Comparison of ENCODE assay signal across 8 cellular contexts in the genomic region with DNA sequence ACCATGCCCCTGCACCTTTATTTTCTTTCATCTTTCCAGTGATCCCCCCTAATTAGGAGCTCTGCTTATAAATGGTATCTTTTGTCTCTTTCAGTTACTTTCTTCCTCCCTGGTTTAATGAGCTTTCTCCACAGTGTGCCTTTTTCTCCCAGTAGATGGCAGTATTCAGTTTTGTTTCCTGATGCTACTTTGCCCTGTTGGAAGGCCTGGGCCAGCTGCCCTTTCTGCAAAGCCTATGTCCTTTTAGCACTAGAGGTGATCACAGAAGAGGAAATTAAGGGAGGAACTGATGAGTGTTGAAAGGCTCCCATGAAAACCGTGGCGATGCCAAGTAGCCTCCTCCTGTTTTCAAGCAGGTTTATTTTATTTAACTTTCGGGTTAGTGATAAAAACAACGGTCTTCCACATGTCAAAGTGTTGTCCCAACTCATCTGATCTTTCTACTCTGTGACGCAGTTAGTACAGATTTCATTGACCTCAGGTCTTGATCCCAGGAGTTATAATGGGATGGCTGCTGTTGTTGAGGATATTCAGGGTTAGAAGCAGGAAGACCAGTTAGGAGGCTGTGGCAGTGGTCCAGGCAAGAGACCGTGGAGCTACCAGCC.
DNase-seq lines count a peak whose midpoint lies in the region; ATAC-seq and TF ChIP-seq lines count a peak whose summit lies in the region.

No MANE protein-coding gene starts in this region.

- WGBS in lung, 2 donors: 65 to 67% methylated on average over 6 of the region's 6 CpGs

- peak; percentile 58 to 70 for DNase-seq in Caco-2
- DNase-seq in NOMO-1 treated with DMSO at 0.1 percent for 48 hours (lab: John Stamatoyannopoulos, UW; ENCODE audit: unreplicated experiment): peak; percentile 83
- DNase-seq in dermis microvascular lymphatic vessel endothelial cell (ENCODE audit: low read depth in 2 of 2): peak; percentile 69 to 91
- peak; percentile 33 for DNase-seq in lung (ENCODE audit: low spot score)
- no peak for DNase-seq in T-helper 9 cell

- CTCF ChIA-PET in Caco-2 (lab: Charles Lee): interaction anchor here (0.9 to 1.9 kb wide), 18 partner anchors 12 to 414 kb away, joined by 3 to 11 read pairs (median 4); no protein-coding TSS in a partner anchor

- H3K4me3 ChIP-seq in Caco-2 (ENCODE audit: low read depth, low read length) (no peak overlapping the region), lung (no peak overlapping the region)

- H3K9me3 ChIP-seq in Caco-2 (no peaks in the 10 kb centered on the region), lung (ENCODE audit: control insufficient read depth in 2 of 2, insufficient read depth in 1 of 2, low read length in 1 of 2) (no peaks in the 10 kb centered on the region)

- H3K27me3 ChIP-seq in Caco-2 (replicated peaks; ENCODE audit: control insufficient read depth, insufficient read depth, low read length): no peaks in the 10 kb centered on the region
- H3K27me3 ChIP-seq in lung (ENCODE audit: control insufficient read depth, insufficient read depth): no peaks in the 10 kb centered on the region

- H3K36me3 ChIP-seq in Caco-2 (ENCODE audit: control insufficient read depth, insufficient read depth, low read length) (no peaks in the 10 kb centered on the region), lung (ENCODE audit: control insufficient read depth in 2 of 2, insufficient read depth in 2 of 2, low read length in 2 of 2) (no peaks in the 10 kb centered on the region)

- BruUV-seq in Caco-2 (replicated peaks; lab: Mats Ljungman, UMichigan): no TSS peak

- H3K4me1 ChIP-seq in Caco-2: no peaks in the 10 kb centered on the region
- H3K4me1 ChIP-seq in lung (ENCODE audit: control insufficient read depth in 2 of 2, insufficient read depth in 2 of 2, low read length in 2 of 2): no peaks in the 10 kb centered on the region

- H3K4me3 Mint-ChIP-seq in Caco-2 (ENCODE audit: unreplicated experiment): no peak overlapping the region

- POLR2A ChIA-PET in Caco-2 (lab: Charles Lee): interaction anchor here (0.5 kb wide), 1 partner anchor 1034 kb away, joined by 5 read pairs; no protein-coding TSS in a partner anchor

- no peak overlapping the region for H3K27ac ChIP-seq in lung (ENCODE audit: low read depth in 1 of 2, low read length in 1 of 2)

- no peaks in the 10 kb centered on the region for H3K9me3 Mint-ChIP-seq in Caco-2 (ENCODE audit: unreplicated experiment)

- no peaks in the 10 kb centered on the region for H3K36me3 Mint-ChIP-seq in Caco-2 (ENCODE audit: insufficient read depth, unreplicated experiment)

- ATAC-seq in GM19395 (IDR thresholded peaks at IDR 0.05; ENCODE audit: unreplicated experiment): peak; percentile 95
- ATAC-seq in HG03565 (IDR thresholded peaks at IDR 0.05; ENCODE audit: unreplicated experiment): peak; percentile 72
- peak; percentile 53 for ATAC-seq in lung (ENCODE audit: insufficient read depth, low FRiP score)
- no peak for ATAC-seq in HG02970 (IDR thresholded peaks at IDR 0.05; ENCODE audit: low FRiP score, unreplicated experiment)

- H3K4me1 Mint-ChIP-seq in Caco-2 (ENCODE audit: low read depth, unreplicated experiment): peaks cover 7% of the 10 kb centered on the region

- no peak overlapping the region for H3K27ac Mint-ChIP-seq in Caco-2 (ENCODE audit: unreplicated experiment)

- intact Hi-C loops in Caco-2 (cut with micrococcal nuclease; ENCODE audit: unreplicated experiment): loop anchor here (1.0 to 2.0 kb wide), 7 partner anchors 41 to 512 kb away; no protein-coding TSS in a partner anchor

- TF ChIP-seq CTCF in Caco-2 (IDR thresholded peaks at IDR 0.05; ENCODE audit: insufficient read depth in 1 of 2, low read depth in 1 of 2, low read length in 1 of 2, severe bottlenecking in 1 of 2, unreplicated experiment in 1 of 2) (peak; percentile 70 to 72), lung (IDR thresholded peaks at IDR 0.05; ENCODE audit: control extremely low read depth, extremely low read depth) (no peak)

- H3K27me3 Mint-ChIP-seq in Caco-2 (ENCODE audit: insufficient read depth, unreplicated experiment): no peaks in the 10 kb centered on the region
